10 cellular contexts compared by ENCODE assay signal in the genomic region with DNA sequence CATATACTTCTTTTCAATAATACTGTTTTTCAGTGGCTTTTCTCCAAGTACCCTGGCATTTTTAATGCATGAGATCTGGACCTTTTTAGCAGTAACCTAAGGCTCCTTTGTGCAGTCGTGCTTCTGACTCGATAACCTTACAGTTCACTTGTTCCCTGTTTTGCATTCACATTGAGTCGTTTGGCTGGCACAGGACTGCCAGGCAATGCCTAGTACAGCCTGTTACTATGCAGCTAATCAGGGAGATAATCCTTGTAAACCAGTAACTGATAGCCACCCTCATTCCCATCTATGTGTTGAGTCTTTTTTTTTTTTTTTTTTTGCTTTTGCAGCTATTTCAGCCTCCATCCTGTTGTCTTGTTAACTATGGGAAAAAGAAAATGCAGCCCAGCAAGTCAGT. TPM values are rescaled to one million over a fixed set of nuclear protein-coding genes. Genes with fewer than 3 reads are reported as not detected.
DNase-seq lines count a peak whose midpoint lies in the region; ATAC-seq and TF ChIP-seq lines count a peak whose summit lies in the region.
"Had no signal": no experiment of that assay in that cellular context is flagged by ENCODE, and none has a peak within 500 bp of the region (broad histone marks: within the 10 kb centered on the region; RNA-seq: fewer than 3 reads in every experiment).

No MANE protein-coding gene starts in this region.

- TF ChIP-seq EP300 in neural cell (conservative IDR thresholded peaks at IDR 0.05; ENCODE audit: poor library complexity, severe bottlenecking): no peak

- peaks cover 17% of the 10 kb centered on the region for H3K36me3 ChIP-seq in neural cell (ENCODE audit: insufficient read depth, low read length)

- peak overlapping the region; percentile 96 for H3K9ac ChIP-seq in neural cell (ENCODE audit: low read length)

- peak; percentile 66 for DNase-seq in Ammon's horn (ENCODE audit: low spot score)
- no peak for DNase-seq in NB4 (ENCODE audit: low read depth)
- DNase-seq in effector memory CD8-positive, alpha-beta T cell: no peak
- DNase-seq in Kasumi-1 (lab: John Stamatoyannopoulos, UW): no peak
- DNase-seq in SIG-M5 treated with dmso at 0.1 percent for 504 hours (lab: John Stamatoyannopoulos, UW; ENCODE audit: unreplicated experiment): no peak
- DNase-seq in NCI-H510A treated with DMSO at 0.1 percent for 48 hours (lab: John Stamatoyannopoulos, UW): no peak
- DNase-seq: activated CD4-positive, alpha-beta T cell treated with anti-CD3 and anti-CD28 coated beads, Interleukin-2, amount 10 ng/mL, durations not matched to agents 7 days and 5 days; H7 had no signal

- peaks cover 7% of the 10 kb centered on the region for H3K36me3 Mint-ChIP-seq in effector memory CD8-positive, alpha-beta T cell (ENCODE audit: insufficient read depth)

- H3K27ac Mint-ChIP-seq in effector memory CD8-positive, alpha-beta T cell: peak overlapping the region in 1 of 2 donors; percentile 64
- H3K27ac Mint-ChIP-seq: activated CD4-positive, alpha-beta T cell treated with anti-CD3 and anti-CD28 coated beads, Interleukin-2, amount 10 ng/mL, durations not matched to agents 7 days and 5 days had no signal

- peaks cover 59% of the 10 kb centered on the region for H3K79me2 ChIP-seq in neural cell (replicated peaks; ENCODE audit: insufficient read depth, low read length)

- TF ChIP-seq CTCF in NB4 (IDR thresholded peaks at IDR 0.05; ENCODE audit: low read depth, low read length) (no peak), neural cell (IDR thresholded peaks at IDR 0.05; ENCODE audit: poor library complexity, severe bottlenecking) (no peak)

- H4K20me1 ChIP-seq in neural cell (ENCODE audit: insufficient read depth): no peaks in the 10 kb centered on the region

- H3K4me3 ChIP-seq in NB4 (ENCODE audit: low read depth, low read length) (peak overlapping the region; percentile 2), neural cell (ENCODE audit: low read length) (peak overlapping the region; percentile 92)

- H3K27me3 ChIP-seq in neural cell (ENCODE audit: insufficient read depth, low read depth, low read length): no peaks in the 10 kb centered on the region

- peaks cover 31 to 35% of the 10 kb centered on the region in 2 donors for H3K4me1 Mint-ChIP-seq in effector memory CD8-positive, alpha-beta T cell (ENCODE audit: low read depth in 2 of 2)

- no peak for ATAC-seq in effector memory CD8-positive, alpha-beta T cell (replicated peaks)
- no peak for ATAC-seq in HG02870 (IDR thresholded peaks at IDR 0.05; ENCODE audit: unreplicated experiment)

- no peak for TF ChIP-seq POLR2A in NB4 (IDR thresholded peaks at IDR 0.05; ENCODE audit: extremely low read depth, insufficient read length)

- H3K9me2 ChIP-seq in neural cell (ENCODE audit: insufficient read depth, low read length): no peaks in the 10 kb centered on the region

- peak overlapping the region; percentile 99 for H3K4me2 ChIP-seq in neural cell (ENCODE audit: low read length)

- no peaks in the 10 kb centered on the region for H3F3A ChIP-seq in neural cell (ENCODE audit: insufficient read depth, low read length, poor library complexity, severe bottlenecking)

- H3K27ac ChIP-seq in neural cell (ENCODE audit: low read length): peak overlapping the region; percentile 93

- H3K27me3 Mint-ChIP-seq in effector memory CD8-positive, alpha-beta T cell: no peaks in the 10 kb centered on the region

- H3K9me3 Mint-ChIP-seq in effector memory CD8-positive, alpha-beta T cell: no peaks in the 10 kb centered on the region
- H3K9me3 Mint-ChIP-seq: activated CD4-positive, alpha-beta T cell treated with anti-CD3 and anti-CD28 coated beads, Interleukin-2, amount 10 ng/mL, durations not matched to agents 7 days and 5 days had no signal

- H3K9me3 ChIP-seq in neural cell (ENCODE audit: low read length): no peaks in the 10 kb centered on the region

- peak overlapping the region; percentile 61 to 85 for H3K4me3 Mint-ChIP-seq in effector memory CD8-positive, alpha-beta T cell
- H3K4me3 Mint-ChIP-seq: activated CD4-positive, alpha-beta T cell treated with anti-CD3 and anti-CD28 coated beads, Interleukin-2, amount 10 ng/mL, durations not matched to agents 7 days and 5 days had no signal

- no peak overlapping the region for H2AFZ ChIP-seq in neural cell (ENCODE audit: low read depth, low read length)

- TF ChIP-seq RAD21 in neural cell (conservative IDR thresholded peaks at IDR 0.05): no peak

TF ChIP-seq in neural cell, 6 proteins besides CTCF, POLR2A, EP300 and RAD21:
- TF ChIP-seq, protein P1, sequence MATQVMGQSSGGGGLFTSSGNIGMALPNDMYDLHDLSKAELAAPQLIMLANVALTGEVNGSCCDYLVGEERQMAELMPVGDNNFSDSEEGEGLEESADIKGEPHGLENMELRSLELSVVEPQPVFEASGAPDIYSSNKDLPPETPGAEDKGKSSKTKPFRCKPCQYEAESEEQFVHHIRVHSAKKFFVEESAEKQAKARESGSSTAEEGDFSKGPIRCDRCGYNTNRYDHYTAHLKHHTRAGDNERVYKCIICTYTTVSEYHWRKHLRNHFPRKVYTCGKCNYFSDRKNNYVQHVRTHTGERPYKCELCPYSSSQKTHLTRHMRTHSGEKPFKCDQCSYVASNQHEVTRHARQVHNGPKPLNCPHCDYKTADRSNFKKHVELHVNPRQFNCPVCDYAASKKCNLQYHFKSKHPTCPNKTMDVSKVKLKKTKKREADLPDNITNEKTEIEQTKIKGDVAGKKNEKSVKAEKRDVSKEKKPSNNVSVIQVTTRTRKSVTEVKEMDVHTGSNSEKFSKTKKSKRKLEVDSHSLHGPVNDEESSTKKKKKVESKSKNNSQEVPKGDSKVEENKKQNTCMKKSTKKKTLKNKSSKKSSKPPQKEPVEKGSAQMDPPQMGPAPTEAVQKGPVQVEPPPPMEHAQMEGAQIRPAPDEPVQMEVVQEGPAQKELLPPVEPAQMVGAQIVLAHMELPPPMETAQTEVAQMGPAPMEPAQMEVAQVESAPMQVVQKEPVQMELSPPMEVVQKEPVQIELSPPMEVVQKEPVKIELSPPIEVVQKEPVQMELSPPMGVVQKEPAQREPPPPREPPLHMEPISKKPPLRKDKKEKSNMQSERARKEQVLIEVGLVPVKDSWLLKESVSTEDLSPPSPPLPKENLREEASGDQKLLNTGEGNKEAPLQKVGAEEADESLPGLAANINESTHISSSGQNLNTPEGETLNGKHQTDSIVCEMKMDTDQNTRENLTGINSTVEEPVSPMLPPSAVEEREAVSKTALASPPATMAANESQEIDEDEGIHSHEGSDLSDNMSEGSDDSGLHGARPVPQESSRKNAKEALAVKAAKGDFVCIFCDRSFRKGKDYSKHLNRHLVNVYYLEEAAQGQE (IDR thresholded peaks at IDR 0.05; ENCODE audit: borderline replicate concordance): no peak
- TF ChIP-seq SMC3 (conservative IDR thresholded peaks at IDR 0.05; ENCODE audit: poor library complexity) (peak; percentile 4), POLR2AphosphoS5 (IDR thresholded peaks at IDR 0.05) (no peak), TAF1 (IDR thresholded peaks at IDR 0.05; ENCODE audit: low read depth) (no peak), EZH2 (IDR thresholded peaks at IDR 0.05; ENCODE audit: borderline replicate concordance, insufficient read depth, low read length, poor library complexity, severe bottlenecking) (no peak), MXI1 (conservative IDR thresholded peaks at IDR 0.05; ENCODE audit: poor library complexity, severe bottlenecking) (no peak)

RNA-seq across cellular contexts. Expression of a gene that starts 3.8 kb away (rescaled TPM):
- 98.8 and 114 TPM in 2 replicates for polyA plus RNA-seq in neural cell
- polyA minus RNA-seq in neural cell: 107 and 119 TPM in 2 replicates
